In the genomic region with DNA sequence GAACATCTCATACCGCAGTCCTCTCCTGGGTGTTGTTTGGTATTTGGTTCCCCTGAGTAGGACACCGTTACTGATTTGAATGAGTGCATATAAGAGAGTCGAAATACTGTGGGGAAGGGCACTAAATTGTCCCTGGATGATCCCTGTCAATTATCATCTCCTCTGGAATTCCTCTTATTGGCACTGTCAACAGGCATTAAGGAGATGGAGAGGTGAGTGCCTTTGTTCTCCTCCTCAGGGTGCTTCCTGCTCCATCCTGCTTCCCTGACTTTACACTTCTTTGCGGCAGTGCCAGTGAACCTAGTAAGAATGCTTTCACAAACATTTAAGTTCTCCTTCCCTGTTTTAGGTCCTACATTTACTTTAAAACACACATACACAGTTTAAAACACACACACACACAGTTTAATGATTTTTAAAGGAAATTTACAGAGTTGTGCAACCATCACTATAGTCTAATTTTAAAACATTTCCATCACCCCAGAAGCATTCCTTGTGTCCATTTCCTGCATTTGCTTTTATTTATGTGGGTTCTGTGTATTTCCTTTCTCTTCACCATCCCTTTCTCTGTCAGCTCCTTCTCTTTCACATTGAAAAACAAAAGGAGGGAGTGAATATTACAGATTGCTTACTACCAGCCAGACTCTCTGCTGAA, we compare ENCODE assay signal across 25 cellular contexts. TPM values are rescaled to one million over a fixed set of nuclear protein-coding genes. Genes with fewer than 3 reads are reported as not detected.
DNase-seq lines count a peak whose midpoint lies in the region; ATAC-seq and TF ChIP-seq lines count a peak whose summit lies in the region.
"Had no signal": no experiment of that assay in that cellular context is flagged by ENCODE, and none has a peak within 500 bp of the region (broad histone marks: within the 10 kb centered on the region; RNA-seq: fewer than 3 reads in every experiment).

No MANE protein-coding gene starts in this region.

- H3K9me3 Mint-ChIP-seq in central memory CD8-positive, alpha-beta T cell = no peaks in the 10 kb centered on the region

- intact Hi-C loops in sciatic nerve (cut with DNase I) = no loop called here

- no peak overlapping the region for H3K4me3 ChIP-seq in AG10803 (ENCODE audit: low read length)
- peak overlapping the region; percentile 13; the same call in 1 of the 2 replicates for H3K4me3 ChIP-seq in HUES6 (ENCODE audit: low read depth, low read length)
- H3K4me3 ChIP-seq: lower lobe of right lung, right atrium auricular region, SJSA1 had no signal

- ATAC-seq in central memory CD8-positive, alpha-beta T cell (replicated peaks; ENCODE audit: extremely low read depth, poor library complexity, severe bottlenecking) = no peak
- ATAC-seq in sciatic nerve (no peak), GM21723 (IDR thresholded peaks at IDR 0.05; ENCODE audit: unreplicated experiment) (no peak)
- ATAC-seq: lower lobe of right lung had no signal

- no peaks in the 10 kb centered on the region for H3K27me3 Mint-ChIP-seq in central memory CD8-positive, alpha-beta T cell

- H3K27ac Mint-ChIP-seq in central memory CD8-positive, alpha-beta T cell (ENCODE audit: low read depth) = peak overlapping the region; percentile 81

- no peaks in the 10 kb centered on the region for H3K36me3 ChIP-seq in HUES6 (ENCODE audit: control insufficient read depth, insufficient read depth, low read length)
- H3K36me3 ChIP-seq: right atrium auricular region, SJSA1, WERI-Rb-1 had no signal

- peaks cover 22% of the 10 kb centered on the region for H3K36me3 Mint-ChIP-seq in central memory CD8-positive, alpha-beta T cell (ENCODE audit: insufficient read depth)

- H3K27me3 ChIP-seq in HUES6 (ENCODE audit: control insufficient read depth, insufficient read depth, low read length) = no peaks in the 10 kb centered on the region
- H3K27me3 ChIP-seq: right atrium auricular region, SJSA1 had no signal

- no peak for TF ChIP-seq CTCF in AG10803 (conservative IDR thresholded peaks at IDR 0.05; ENCODE audit: low read length)

- H3K4me3 Mint-ChIP-seq in central memory CD8-positive, alpha-beta T cell = no peak overlapping the region

- H3K9me3 ChIP-seq in HUES6 (ENCODE audit: control insufficient read depth, insufficient read depth, low read depth, low read length) = no peaks in the 10 kb centered on the region
- H3K9me3 ChIP-seq: lower lobe of right lung, right atrium auricular region, SJSA1 had no signal

- H3K4me1 Mint-ChIP-seq in central memory CD8-positive, alpha-beta T cell = peaks cover 26% of the 10 kb centered on the region

- DNase-seq in AG10803 (ENCODE audit: low read depth) (peak; percentile 39), iris pigment epithelial cell (ENCODE audit: low read depth) (peak; percentile 34), inferior parietal cortex (ENCODE audit: extremely low spot score) (no peak), sciatic nerve (ENCODE audit: low spot score) (no peak), A172 (ENCODE audit: low spot score) (no peak)
- no peak for DNase-seq in central memory CD8-positive, alpha-beta T cell (ENCODE audit: low spot score in 2 of 2)
- DNase-seq: ACHN; activated CD4-positive, alpha-beta T cell treated with anti-CD3 and anti-CD28 coated beads, Interleukin-2, amount 50 U/mL, for 4 hours; activated gamma-delta T cell treated with Interleukin-2 at 50 U/mL for 16 hours; amygdala; caudate nucleus; DMS 273 treated with DMSO at 0.1 percent for 48 hours; GDM1; KBM-7; lower lobe of right lung; NCI-H187 treated with DMSO at 0.1 percent for 48 hours; NCI-H446 treated with DMSO at 0.1 percent for 48 hours; NK-92 treated with Interleukin-12 subunit alpha and Interleukin-12 subunit beta, amount 100 ng/mL, for 24 hours; substantia nigra; WERI-Rb-1 had no signal

- peak overlapping the region; percentile 77 for H3K27ac ChIP-seq in HUES6 (ENCODE audit: low read depth, low read length)
- H3K27ac ChIP-seq: C4-2B, lower lobe of right lung, right atrium auricular region, SJSA1, WERI-Rb-1 had no signal

- no peak overlapping the region for H3K9ac ChIP-seq in HUES6 (ENCODE audit: low read length)

- peaks cover 8% of the 10 kb centered on the region for H3K4me1 ChIP-seq in HUES6 (ENCODE audit: control insufficient read depth, insufficient read depth, low read length)
- H3K4me1 ChIP-seq: lower lobe of right lung, right atrium auricular region, SJSA1 had no signal

RNA-seq across cellular contexts. Expression of gene ZRSR2, which starts 20.9 kb away (rescaled TPM):
- total RNA-seq in sciatic nerve = 17.7 TPM
- 5.5 and 8.0 TPM in 2 replicates for total RNA-seq in A172 (2014; rRNA removed; shearing (Covaris generic))

RNA-seq across cellular contexts. Expression of gene CA5B, which starts 31.4 kb away (rescaled TPM):
- total RNA-seq in sciatic nerve = 35.9 TPM
- total RNA-seq in A172 (2014; rRNA removed; shearing (Covaris generic)) = 3.1 and 5.7 TPM in 2 replicates

Comparison
In these comparisons a context has a peak if more than half of its experiments do, and no peak if none do; other contexts are left out.
1. DNase-seq: peak in AG10803 (single experiment) and iris pigment epithelial cell (single experiment); none in central memory CD8-positive, alpha-beta T cell (0 of 2), inferior parietal cortex (single experiment), sciatic nerve (single experiment) and A172 (single experiment).